In the genomic region with DNA sequence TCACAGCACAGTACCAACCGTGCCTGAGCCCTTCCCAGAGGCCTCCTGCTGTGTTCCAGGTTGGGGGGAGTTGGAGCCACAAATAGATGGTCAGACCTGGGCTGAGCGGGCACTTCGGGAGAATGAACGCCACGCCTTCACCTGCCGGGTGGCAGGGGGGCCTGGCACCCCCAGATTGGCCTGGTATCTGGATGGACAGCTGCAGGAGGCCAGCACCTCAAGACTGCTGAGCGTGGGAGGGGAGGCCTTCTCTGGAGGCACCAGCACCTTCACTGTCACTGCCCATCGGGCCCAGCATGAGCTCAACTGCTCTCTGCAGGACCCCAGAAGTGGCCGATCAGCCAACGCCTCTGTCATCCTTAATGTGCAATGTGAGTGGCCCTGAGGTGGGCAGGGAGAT, we compare ENCODE assay signal across 10 cellular contexts. TPM values are rescaled to one million over a fixed set of nuclear protein-coding genes. Genes with fewer than 3 reads are reported as not detected.
DNase-seq lines count a peak whose midpoint lies in the region; TF ChIP-seq lines count a peak whose summit lies in the region.
"Had no signal": no experiment of that assay in that cellular context is flagged by ENCODE, and none has a peak within 500 bp of the region (broad histone marks: within the 10 kb centered on the region; RNA-seq: fewer than 3 reads in every experiment).

No MANE protein-coding gene starts in this region.

- H3K56ac ChIP-seq in mesendoderm (ENCODE audit: low read length): no peak overlapping the region

- intact Hi-C loops in posterior cingulate gyrus (cut with DNase I): no loop called here

- H3K9me3 Mint-ChIP-seq in activated naive CD4-positive, alpha-beta T cell treated with anti-CD3 and anti-CD28 coated beads, Interleukin-2, amount 50 U/mL, for 24 hours: no peaks in the 10 kb centered on the region
- H3K9me3 Mint-ChIP-seq in type B pancreatic cell: no peaks in the 10 kb centered on the region

- in situ Hi-C loops in astrocyte of the spinal cord (cut with HindIII; ENCODE audit: low sequenced_read_pairs): no loop called here

- peak overlapping the region; percentile 93 for H3K4me3 Mint-ChIP-seq in activated naive CD4-positive, alpha-beta T cell treated with anti-CD3 and anti-CD28 coated beads, Interleukin-2, amount 50 U/mL, for 24 hours
- peak overlapping the region; percentile 99 for H3K4me3 Mint-ChIP-seq in type B pancreatic cell

- H2BK15ac ChIP-seq in mesendoderm (replicated peaks; ENCODE audit: low read depth): no peak overlapping the region

- no peaks in the 10 kb centered on the region for H3K79me2 ChIP-seq in mesendoderm (ENCODE audit: control insufficient read depth, insufficient read depth, low read length)

- no peaks in the 10 kb centered on the region for H3K36me3 Mint-ChIP-seq in activated naive CD4-positive, alpha-beta T cell treated with anti-CD3 and anti-CD28 coated beads, Interleukin-2, amount 50 U/mL, for 24 hours
- H3K36me3 Mint-ChIP-seq in type B pancreatic cell: peaks cover 5% of the 10 kb centered on the region

- no peaks in the 10 kb centered on the region for H3K27me3 ChIP-seq in mesendoderm (ENCODE audit: insufficient read depth, low read length, poor library complexity)

- H3K27me3 Mint-ChIP-seq in activated naive CD4-positive, alpha-beta T cell treated with anti-CD3 and anti-CD28 coated beads, Interleukin-2, amount 50 U/mL, for 24 hours: no peaks in the 10 kb centered on the region
- no peaks in the 10 kb centered on the region for H3K27me3 Mint-ChIP-seq in type B pancreatic cell

- DNase-seq in activated naive CD4-positive, alpha-beta T cell treated with Interleukin-2 at 50 U/mL for 16 hours: no peak
- DNase-seq in astrocyte of the spinal cord (ENCODE audit: low read depth, low spot score): no peak
- no peak for DNase-seq in mesendoderm
- no peak for DNase-seq in type B pancreatic cell (ENCODE audit: extremely low spot score, unreplicated experiment)
- DNase-seq in stimulated activated CD8-positive, alpha-beta memory T cell treated with anti-CD3 and anti-CD28 coated beads, Interleukin-4, amount 100 ng/mL, for 48 hours: no peak
- DNase-seq in DMS79 (lab: John Stamatoyannopoulos, UW): no peak
- no peak for DNase-seq in posterior cingulate gyrus

- no peak overlapping the region for H3K27ac Mint-ChIP-seq in activated naive CD4-positive, alpha-beta T cell treated with anti-CD3 and anti-CD28 coated beads, Interleukin-2, amount 50 U/mL, for 24 hours
- H3K27ac Mint-ChIP-seq in type B pancreatic cell: peak overlapping the region; percentile 94

- H3K18ac ChIP-seq in mesendoderm (ENCODE audit: low read length): no peak overlapping the region

- no peaks in the 10 kb centered on the region for H3K4me1 ChIP-seq in mesendoderm (ENCODE audit: control insufficient read depth, low read depth, low read length)

- no CpG with 5 or more reads among the region's 10 CpGs for WGBS in mesendoderm (ENCODE audit: extremely low coverage, insufficient coverage, low lambda C conversion rate)

- H3K4me2 ChIP-seq in mesendoderm (ENCODE audit: low read length): no peak overlapping the region

- H3K4ac ChIP-seq in mesendoderm (ENCODE audit: low read depth, low read length): no peak overlapping the region

- peaks cover 32% of the 10 kb centered on the region for H3K4me1 Mint-ChIP-seq in activated naive CD4-positive, alpha-beta T cell treated with anti-CD3 and anti-CD28 coated beads, Interleukin-2, amount 50 U/mL, for 24 hours
- H3K4me1 Mint-ChIP-seq in type B pancreatic cell (ENCODE audit: unreplicated experiment): peaks cover 17% of the 10 kb centered on the region

- H2BK5ac ChIP-seq in mesendoderm (ENCODE audit: low read length): no peak overlapping the region

- no peak overlapping the region for H3K23ac ChIP-seq in mesendoderm (ENCODE audit: low read length)

- no peak overlapping the region for H4K5ac ChIP-seq in mesendoderm (ENCODE audit: low read length)

- peak overlapping the region; percentile 88 for H3K9ac ChIP-seq in mesendoderm (ENCODE audit: low read length)

- H3K36me3 ChIP-seq in mesendoderm (ENCODE audit: control insufficient read depth, insufficient read depth, low read length): no peaks in the 10 kb centered on the region

- H3K4me3 ChIP-seq in astrocyte of the spinal cord (ENCODE audit: low read depth, low read length) (peak overlapping the region; percentile 79), mesendoderm (ENCODE audit: low read length) (no peak overlapping the region)

- H2BK120ac ChIP-seq in mesendoderm (ENCODE audit: low read depth, low read length): no peak overlapping the region

- no peaks in the 10 kb centered on the region for H3K79me1 ChIP-seq in mesendoderm (ENCODE audit: low read length)

- TF ChIP-seq CTCF in astrocyte of the spinal cord (IDR thresholded peaks at IDR 0.05; ENCODE audit: low read depth, low read length) (no peak), type B pancreatic cell (conservative IDR thresholded peaks at IDR 0.05) (no peak)

- H4K8ac ChIP-seq in mesendoderm (ENCODE audit: low read depth, low read length): no peak overlapping the region

- no peak overlapping the region for H3K27ac ChIP-seq in mesendoderm (ENCODE audit: low read depth, low read length)

- no peak overlapping the region for H2AK5ac ChIP-seq in mesendoderm (ENCODE audit: low read length)

RNA-seq across cellular contexts. Expression of a gene that starts 1.1 kb away (rescaled TPM):
- 8.0 TPM for polyA plus RNA-seq in mesendoderm (2013, experiment 1 of 2)
- polyA plus RNA-seq in mesendoderm (2013, experiment 2 of 2): 7.6 TPM
- total RNA-seq in type B pancreatic cell (ENCODE audit: low replicate concordance): 35.8 and 47.3 TPM in 2 replicates

RNA-seq across cellular contexts. Expression of a gene that starts 4.8 kb away (rescaled TPM):
- 0.10 TPM for polyA plus RNA-seq in mesendoderm (2013, experiment 1 of 2)
- 0.17 TPM for polyA plus RNA-seq in mesendoderm (2013, experiment 2 of 2)
- total RNA-seq in type B pancreatic cell (ENCODE audit: low replicate concordance): 1.6 and 1.8 TPM in 2 replicates
- total RNA-seq: RPMI7951 had no signal
- polyA plus RNA-seq: fibroblast of lung had no signal

RNA-seq across cellular contexts. Expression of a gene that starts 33.6 kb away (rescaled TPM):
- 16.5 TPM for polyA plus RNA-seq in mesendoderm (2013, experiment 1 of 2)
- 15.3 TPM for polyA plus RNA-seq in mesendoderm (2013, experiment 2 of 2)
- total RNA-seq in type B pancreatic cell (ENCODE audit: low replicate concordance): 18.9 and 28.7 TPM in 2 replicates

RNA-seq across cellular contexts. Expression of a gene that starts 40.1 kb away (rescaled TPM):
- polyA plus RNA-seq in mesendoderm (2013, experiment 1 of 2): 171 TPM
- polyA plus RNA-seq in mesendoderm (2013, experiment 2 of 2): 167 TPM
- 139 and 175 TPM in 2 replicates for total RNA-seq in type B pancreatic cell (ENCODE audit: low replicate concordance)
